8 cellular contexts compared by ENCODE assay signal in the genomic region with DNA sequence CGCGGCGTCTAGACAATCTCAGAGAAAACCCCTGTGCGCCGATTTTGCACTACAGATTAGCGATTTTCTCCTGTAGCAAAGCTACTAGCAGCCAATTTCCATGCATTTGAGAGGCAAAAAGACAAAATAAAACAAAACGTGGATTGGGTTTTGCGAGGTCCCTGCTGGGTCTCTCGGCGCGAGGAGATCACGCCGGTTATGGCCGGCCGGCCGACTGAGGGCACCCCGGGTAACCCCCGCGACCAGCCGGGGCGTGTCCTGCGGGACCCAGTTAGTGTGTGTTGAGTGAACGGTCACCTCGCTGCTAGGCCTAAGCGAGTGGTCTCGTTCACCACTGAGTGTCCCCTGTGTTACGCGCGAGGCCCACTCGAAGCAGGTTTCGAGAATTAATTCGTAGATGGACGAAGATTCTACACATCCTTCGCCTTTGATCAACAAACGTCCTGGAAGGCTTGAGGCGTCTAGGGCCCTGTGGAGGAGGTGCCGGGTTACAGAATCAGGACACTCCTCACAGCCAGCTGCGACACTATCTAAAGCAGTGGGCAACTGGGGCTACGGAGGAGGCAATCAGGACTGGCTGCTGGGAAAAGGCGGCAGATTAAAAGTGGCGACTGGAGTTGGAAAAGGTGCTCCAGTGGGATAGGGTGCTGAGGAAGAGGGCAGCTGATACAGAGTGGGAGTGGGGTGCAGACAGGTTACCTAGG. TPM values are rescaled to one million over a fixed set of nuclear protein-coding genes. Genes with fewer than 3 reads are reported as not detected.
A peak's percentile ranks its signal among the peaks of the same experiment; 100 is the strongest.
DNase-seq lines count a peak whose midpoint lies in the region; ATAC-seq and TF ChIP-seq lines count a peak whose summit lies in the region.

No MANE protein-coding gene starts in this region.

- intact Hi-C loops in A673 (cut with micrococcal nuclease; ENCODE audit: unreplicated experiment), result no loop called here

- CTCF ChIA-PET in A673 (lab: Charles Lee), result interaction anchor here (1.0 to 1.4 kb wide), 3 partner anchors 9 to 34 kb away, joined by 3 to 5 read pairs (median 4); no protein-coding TSS in a partner anchor

- H3K36me3 ChIP-seq in A673 (ENCODE audit: insufficient read depth, low read length, poor library complexity, severe bottlenecking) (peaks cover 13% of the 10 kb centered on the region), WERI-Rb-1 (peaks cover 25% of the 10 kb centered on the region), parathyroid adenoma (ENCODE audit: control insufficient read depth, insufficient read depth, low read length) (no peaks in the 10 kb centered on the region)

- TF ChIP-seq CTCF in A673 (conservative IDR thresholded peaks at IDR 0.05; ENCODE audit: low read depth, low read length), result 0 out of 2 replicates have a peak, but pooled peaks have one; percentile 3
- TF ChIP-seq CTCF in WERI-Rb-1 (IDR thresholded peaks at IDR 0.05; ENCODE audit: low read depth, low read length), result no peak
- peak; percentile 19 for TF ChIP-seq CTCF in parathyroid adenoma (IDR thresholded peaks at IDR 0.05)

- H3K4me3 ChIP-seq in A673 (ENCODE audit: low read depth, low read length, poor library complexity, severe bottlenecking) (peak overlapping the region; percentile 97), WERI-Rb-1 (ENCODE audit: low read depth, low read length) (peak overlapping the region; percentile 92), parathyroid adenoma (ENCODE audit: low read depth, low read length) (peak overlapping the region; percentile 67)

- H3K9me3 ChIP-seq in A673 (ENCODE audit: low read depth, low read length, poor library complexity, severe bottlenecking) (no peaks in the 10 kb centered on the region), WERI-Rb-1 (ENCODE audit: severe bottlenecking) (no peaks in the 10 kb centered on the region), parathyroid adenoma (ENCODE audit: control insufficient read depth, low read length) (no peaks in the 10 kb centered on the region)

- H3K79me2 ChIP-seq in parathyroid adenoma, result peaks cover 29% of the 10 kb centered on the region

- BruUV-seq in A673 (replicated peaks; lab: Mats Ljungman, UMichigan), result TSS peak; percentile 73

- POLR2A ChIA-PET in A673 (lab: Charles Lee; ENCODE audit: low non-redundant PET), result interaction anchor here (0.6 kb wide), 1 partner anchor 1079 kb away, joined by 11 read pairs; no protein-coding TSS in a partner anchor

- H3K4me1 ChIP-seq in A673 (ENCODE audit: insufficient read depth, low read length, poor library complexity, severe bottlenecking) (peaks cover 15% of the 10 kb centered on the region), parathyroid adenoma (peaks cover 20% of the 10 kb centered on the region)

- no peaks in the 10 kb centered on the region for H3K27me3 ChIP-seq in A673 (replicated peaks; ENCODE audit: insufficient read depth, low read depth, low read length, poor library complexity)
- no peaks in the 10 kb centered on the region for H3K27me3 ChIP-seq in WERI-Rb-1 (ENCODE audit: insufficient read depth, low read depth, severe bottlenecking)
- H3K27me3 ChIP-seq in parathyroid adenoma (ENCODE audit: control insufficient read depth, insufficient read depth, low read length), result no peaks in the 10 kb centered on the region

- H3K4me2 ChIP-seq in parathyroid adenoma (ENCODE audit: low read length), result peak overlapping the region; percentile 57

- no peak for DNase-seq in A673 (ENCODE audit: low spot score)
- peak; percentile 77 for DNase-seq in WERI-Rb-1
- peak; percentile 28 for DNase-seq in germinal center (ENCODE audit: low spot score)
- DNase-seq in activated effector memory CD4-positive, alpha-beta T cell treated with anti-CD3 and anti-CD28 coated beads, Interleukin-2, amount 50 U/mL, for 16 hours, result no peak
- DNase-seq in NCI-H1048 (lab: John Stamatoyannopoulos, UW), result no peak

- H3K9ac ChIP-seq in parathyroid adenoma, result peak overlapping the region; percentile 96

- H3K27ac ChIP-seq in A673 (ENCODE audit: low read depth, low read length, poor library complexity, severe bottlenecking), result peak overlapping the region; percentile 98
- H3K27ac ChIP-seq in WERI-Rb-1, result peak overlapping the region; percentile 96
- H3K27ac ChIP-seq in parathyroid adenoma, result peak overlapping the region; percentile 98

- peak overlapping the region; percentile 98 for H2AFZ ChIP-seq in parathyroid adenoma

- ATAC-seq in GM18868 (IDR thresholded peaks at IDR 0.05; ENCODE audit: unreplicated experiment) (peak; percentile 13), GM21529 (IDR thresholded peaks at IDR 0.05; ENCODE audit: unreplicated experiment) (no peak)

RNA-seq across cellular contexts. Expression of gene VDAC1, which starts 0.8 kb away (rescaled TPM):
- total RNA-seq in A673 (2021), result 354 and 367 TPM in 2 replicates

RNA-seq across cellular contexts. Expression of gene C5orf15, which starts 37.1 kb away (rescaled TPM):
- 40.8 and 41.5 TPM in 2 replicates for total RNA-seq in A673 (2021)

Comparison
In these comparisons a context has a peak if more than half of its experiments do, and no peak if none do; other contexts are left out.
1. DNase-seq: peak in WERI-Rb-1 (single experiment) and germinal center (single experiment); none in A673 (single experiment), activated effector memory CD4-positive, alpha-beta T cell treated with anti-CD3 and anti-CD28 coated beads, Interleukin-2, amount 50 U/mL, for 16 hours (single experiment) and NCI-H1048 (single experiment).
2. Peak in every context shown above with its lines, with median percentiles within 50 percentile points of each other: H3K27ac ChIP-seq and H3K4me3 ChIP-seq.